Comparison of ENCODE assay signal across 28 cellular contexts in the genomic region with DNA sequence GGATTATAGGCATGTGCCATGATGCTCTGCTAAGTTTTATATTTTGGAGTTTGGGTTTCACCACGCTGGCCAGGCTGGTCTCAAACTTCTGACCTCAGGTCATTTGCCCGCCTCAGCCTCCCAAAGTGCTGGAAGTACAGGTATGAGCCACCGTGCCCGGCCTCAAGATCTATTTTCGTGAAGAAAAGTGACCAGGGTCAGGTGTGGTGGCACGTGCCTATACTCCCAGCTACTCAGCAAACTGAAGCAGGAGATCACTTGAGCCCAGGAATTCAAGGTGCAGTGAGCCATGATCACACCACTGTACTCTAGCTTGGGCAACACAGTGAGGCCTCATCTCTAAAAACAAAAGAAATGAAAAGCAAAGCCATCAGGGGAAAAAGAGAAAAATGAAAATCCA.
"Had no signal": no experiment of that assay in that cellular context is flagged by ENCODE, and none has a peak within 500 bp of the region (broad histone marks: within the 10 kb centered on the region; RNA-seq: fewer than 3 reads in every experiment).

No MANE protein-coding gene starts in this region.

- H3K36me3 ChIP-seq: MG63, SJCRH30 had no signal

- H3K9me3 ChIP-seq: MG63, SJCRH30 had no signal

- H3K27ac ChIP-seq: SJCRH30, SK-N-MC, WERI-Rb-1 had no signal

- H3K4me3 Mint-ChIP-seq: activated CD4-positive, alpha-beta T cell treated with anti-CD3 and anti-CD28 coated beads, Interleukin-2, amount 10 ng/mL, durations not matched to agents 24 days and 14 days; activated CD8-positive, alpha-beta T cell treated with anti-CD3 and anti-CD28 coated beads for 36 hours; activated naive CD4-positive, alpha-beta T cell treated with anti-CD3 and anti-CD28 coated beads, Interleukin-2, amount 50 U/mL, for 24 hours; activated T-cell treated with anti-CD3 and anti-CD28 coated beads, Interleukin-2, amount 50 U/mL, for 72 hours; activated T-helper 17 cell treated with anti-CD3 and anti-CD28 coated beads, Interleukin-2, amount 50 U/mL, for 72 hours; brain; central memory CD8-positive, alpha-beta T cell had no signal

- H3K9me3 Mint-ChIP-seq: activated CD4-positive, alpha-beta T cell treated with anti-CD3 and anti-CD28 coated beads, Interleukin-2, amount 10 ng/mL, durations not matched to agents 24 days and 14 days; activated CD8-positive, alpha-beta T cell treated with anti-CD3 and anti-CD28 coated beads for 36 hours; activated naive CD4-positive, alpha-beta T cell treated with anti-CD3 and anti-CD28 coated beads, Interleukin-2, amount 50 U/mL, for 24 hours; activated T-cell treated with anti-CD3 and anti-CD28 coated beads, Interleukin-2, amount 50 U/mL, for 72 hours; activated T-helper 17 cell treated with anti-CD3 and anti-CD28 coated beads, Interleukin-2, amount 50 U/mL, for 72 hours; brain; central memory CD8-positive, alpha-beta T cell had no signal

- H3K4me1 ChIP-seq: SJCRH30 had no signal

- DNase-seq: activated CD4-positive, alpha-beta T cell treated with anti-CD3 and anti-CD28 coated beads, Interleukin-2, amount 10 ng/mL, durations not matched to agents 24 days and 14 days; activated CD4-positive, alpha-beta T cell treated with anti-CD3 and anti-CD28 coated beads, Interleukin-2, amount 50 U/mL, for 4 hours; activated CD8-positive, alpha-beta T cell treated with anti-CD3 and anti-CD28 coated beads for 36 hours; activated effector memory CD4-positive, alpha-beta T cell treated with anti-CD3 and anti-CD28 coated beads, Interleukin-2, amount 50 U/mL, for 16 hours; activated naive CD4-positive, alpha-beta T cell treated with Interleukin-2 at 50 U/mL for 16 hours; activated T-cell treated with anti-CD3 and anti-CD28 coated beads, Interleukin-2, amount 50 U/mL, for 1 hour; activated T-cell treated with anti-CD3 and anti-CD28 coated beads, Interleukin-2, amount 50 U/mL, for 72 hours; Kasumi-1; KG1; MG63; NCI-H1048; NCI-H1105 treated with DMSO at 0.1 percent for 48 hours; NCI-H1436; NCI-H1694; NCI-H1930; NCI-H2081 treated with DMSO at 0.1 percent for 48 hours; NCI-H345; NCI-H524 treated with DMSO at 0.1 percent for 48 hours; SHP77; SJCRH30; T1000; WERI-Rb-1 had no signal

- H3K27me3 ChIP-seq: MG63, SJCRH30 had no signal

- H3K27me3 Mint-ChIP-seq: activated CD4-positive, alpha-beta T cell treated with anti-CD3 and anti-CD28 coated beads, Interleukin-2, amount 10 ng/mL, durations not matched to agents 24 days and 14 days; activated CD8-positive, alpha-beta T cell treated with anti-CD3 and anti-CD28 coated beads for 36 hours; activated naive CD4-positive, alpha-beta T cell treated with anti-CD3 and anti-CD28 coated beads, Interleukin-2, amount 50 U/mL, for 24 hours; activated T-helper 17 cell treated with anti-CD3 and anti-CD28 coated beads, Interleukin-2, amount 50 U/mL, for 72 hours; brain; central memory CD8-positive, alpha-beta T cell had no signal

- H3K27ac Mint-ChIP-seq: activated CD4-positive, alpha-beta T cell treated with anti-CD3 and anti-CD28 coated beads, Interleukin-2, amount 10 ng/mL, durations not matched to agents 24 days and 14 days; activated CD8-positive, alpha-beta T cell treated with anti-CD3 and anti-CD28 coated beads for 36 hours; activated naive CD4-positive, alpha-beta T cell treated with anti-CD3 and anti-CD28 coated beads, Interleukin-2, amount 50 U/mL, for 24 hours; activated T-cell treated with anti-CD3 and anti-CD28 coated beads, Interleukin-2, amount 50 U/mL, for 72 hours; activated T-helper 17 cell treated with anti-CD3 and anti-CD28 coated beads, Interleukin-2, amount 50 U/mL, for 72 hours had no signal

- ATAC-seq: activated CD8-positive, alpha-beta T cell treated with anti-CD3 and anti-CD28 coated beads for 36 hours; activated T-cell treated with anti-CD3 and anti-CD28 coated beads, Interleukin-2, amount 50 U/mL, for 72 hours; activated T-helper 17 cell treated with anti-CD3 and anti-CD28 coated beads, Interleukin-2, amount 50 U/mL, for 72 hours; Panc1 had no signal

- H3K4me1 Mint-ChIP-seq: activated CD4-positive, alpha-beta T cell treated with anti-CD3 and anti-CD28 coated beads, Interleukin-2, amount 10 ng/mL, durations not matched to agents 24 days and 14 days; activated naive CD4-positive, alpha-beta T cell treated with anti-CD3 and anti-CD28 coated beads, Interleukin-2, amount 50 U/mL, for 24 hours; activated T-helper 17 cell treated with anti-CD3 and anti-CD28 coated beads, Interleukin-2, amount 50 U/mL, for 72 hours; central memory CD8-positive, alpha-beta T cell had no signal

- H3K4me3 ChIP-seq: MG63, SJCRH30, SK-N-MC had no signal

- H3K36me3 Mint-ChIP-seq: activated naive CD4-positive, alpha-beta T cell treated with anti-CD3 and anti-CD28 coated beads, Interleukin-2, amount 50 U/mL, for 24 hours had no signal
